Comparison of ENCODE assay signal across 1 cellular context in genomic region chr4:4387531-4388311, GRCh38.
TF ChIP-seq lines count a peak whose summit lies in the region.

No MANE protein-coding gene starts in this region.

TF ChIP-seq in HepG2, 621 proteins besides CTCF, POLR2A, EP300 and RAD21:
- no peak for TF ChIP-seq HCFC1 (IDR thresholded peaks at IDR 0.05; ENCODE audit: low read depth, low read length)
